ENCODE assay signal across 20 cellular contexts in the genomic region with DNA sequence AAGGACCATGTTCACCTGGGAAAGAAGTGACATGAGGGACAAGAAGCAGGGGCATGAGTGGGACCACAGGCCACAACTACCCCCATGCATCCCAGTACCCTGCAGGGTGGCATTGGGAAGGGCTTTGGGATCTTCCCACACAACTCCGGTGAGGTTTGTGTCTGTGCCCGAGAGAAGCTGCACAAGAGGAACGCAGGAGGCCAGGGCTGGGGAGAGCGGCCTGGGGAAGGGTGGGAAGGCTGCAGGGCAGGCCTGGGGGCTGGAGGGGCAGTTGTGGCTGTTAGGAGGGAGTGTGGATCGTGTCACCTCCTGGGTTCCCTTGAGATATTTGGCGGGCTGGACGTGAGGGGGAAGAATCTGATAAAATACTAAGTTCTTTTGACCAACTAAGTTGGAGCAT. TPM values are rescaled to one million over a fixed set of nuclear protein-coding genes. Genes with fewer than 3 reads are reported as not detected.
DNase-seq lines count a peak whose midpoint lies in the region; FAIRE-seq and TF ChIP-seq lines count a peak whose summit lies in the region.
"Had no signal": no experiment of that assay in that cellular context is flagged by ENCODE, and none has a peak within 500 bp of the region (broad histone marks: within the 10 kb centered on the region; RNA-seq: fewer than 3 reads in every experiment).

No MANE protein-coding gene starts in this region.

- no peaks in the 10 kb centered on the region for H3K4me1 ChIP-seq in Loucy (ENCODE audit: insufficient read depth, low read length, poor library complexity, severe bottlenecking)
- no peaks in the 10 kb centered on the region for H3K4me1 ChIP-seq in kidney (ENCODE audit: control insufficient read depth in 1 of 2, insufficient read depth in 1 of 2, low read depth in 1 of 2, low read length in 2 of 2)
- H3K4me1 ChIP-seq in sigmoid colon, result peaks cover 0 to 66% (median 58%) of the 10 kb centered on the region in 4 donors
- H3K4me1 ChIP-seq in OCI-LY7 (ENCODE audit: insufficient read depth, low read length, poor library complexity, severe bottlenecking), result no peaks in the 10 kb centered on the region
- H3K4me1 ChIP-seq in tibial nerve, result peaks cover 0 to 52% (median 8%) of the 10 kb centered on the region in 4 donors
- H3K4me1 ChIP-seq: BE2C had no signal

- H3K4me2 ChIP-seq in Loucy (ENCODE audit: low read depth, low read length, poor library complexity, severe bottlenecking) (no peak overlapping the region), OCI-LY7 (ENCODE audit: low read length) (no peak overlapping the region)
- H3K4me2 ChIP-seq: A549, GM23338 had no signal

- no peaks in the 10 kb centered on the region for H3K27me3 ChIP-seq in Loucy (ENCODE audit: insufficient read depth, low read length, poor library complexity, severe bottlenecking)
- H3K27me3 ChIP-seq in sigmoid colon, result no peaks in the 10 kb centered on the region
- H3K27me3 ChIP-seq in tibial nerve, result no peaks in the 10 kb centered on the region
- H3K27me3 ChIP-seq: BE2C had no signal

- WGBS in sigmoid colon, 2 donors, result 87 to 96% methylated on average over 7 of the region's 7 CpGs
- 89 to 94% methylated on average over 7 of the region's 7 CpGs for WGBS in tibial nerve, 2 donors

- no peak overlapping the region for H3K27ac ChIP-seq in kidney (ENCODE audit: low read depth in 2 of 2, low read length in 2 of 2)
- peak overlapping the region; percentile 14 to 57 (median 43) for H3K27ac ChIP-seq in sigmoid colon
- no peak overlapping the region for H3K27ac ChIP-seq in OCI-LY7 (ENCODE audit: low read depth, low read length, poor library complexity, severe bottlenecking)
- peak overlapping the region in 2 of 4 donors; percentile 26 to 40 for H3K27ac ChIP-seq in tibial nerve

- no peaks in the 10 kb centered on the region for H4K20me1 ChIP-seq in Loucy (ENCODE audit: insufficient read depth, low read length, poor library complexity, severe bottlenecking)
- no peaks in the 10 kb centered on the region for H4K20me1 ChIP-seq in OCI-LY7 (ENCODE audit: insufficient read depth, low read length)

- TF ChIP-seq POLR2A in sigmoid colon (IDR thresholded peaks at IDR 0.05) (no peak), tibial nerve (IDR thresholded peaks at IDR 0.05) (no peak)

- H3K9me3 ChIP-seq in Loucy (ENCODE audit: insufficient read depth, low read depth, low read length) (no peaks in the 10 kb centered on the region), kidney (ENCODE audit: control insufficient read depth in 1 of 2, low read length in 2 of 2) (no peaks in the 10 kb centered on the region), sigmoid colon (no peaks in the 10 kb centered on the region), OCI-LY7 (ENCODE audit: low read length) (no peaks in the 10 kb centered on the region), tibial nerve (no peaks in the 10 kb centered on the region)
- H3K9me3 ChIP-seq: A549, BE2C had no signal

- no peaks in the 10 kb centered on the region for H3K27me3 Mint-ChIP-seq in Calu3 (ENCODE audit: unreplicated experiment)
- H3K27me3 Mint-ChIP-seq in activated naive CD4-positive, alpha-beta T cell treated with anti-CD3 and anti-CD28 coated beads for 36 hours (ENCODE audit: low read depth), result no peaks in the 10 kb centered on the region

- peak overlapping the region; percentile 60 for H3K27ac Mint-ChIP-seq in Calu3 (ENCODE audit: unreplicated experiment)
- H3K27ac Mint-ChIP-seq in activated naive CD4-positive, alpha-beta T cell treated with anti-CD3 and anti-CD28 coated beads for 36 hours, result no peak overlapping the region
- H3K27ac Mint-ChIP-seq: GM23338 had no signal

- TF ChIP-seq EP300 in sigmoid colon (IDR thresholded peaks at IDR 0.05) (no peak), tibial nerve (IDR thresholded peaks at IDR 0.05) (no peak)

- no peak overlapping the region for H3K4me3 Mint-ChIP-seq in Calu3 (ENCODE audit: low read depth, unreplicated experiment)
- H3K4me3 Mint-ChIP-seq in activated naive CD4-positive, alpha-beta T cell treated with anti-CD3 and anti-CD28 coated beads for 36 hours, result no peak overlapping the region
- H3K4me3 Mint-ChIP-seq: GM23338 had no signal

- POLR2A ChIA-PET in OCI-LY7 (lab: Charles Lee), result interaction anchor here (0.7 to 1.6 kb wide), 2 partner anchors 44 to 114 kb away, joined by 3 read pairs; no protein-coding TSS in a partner anchor

- DNase-seq in Calu3, result no peak
- DNase-seq in kidney, result peak; percentile 71
- DNase-seq in sigmoid colon, result no peak
- DNase-seq in OCI-LY7 (ENCODE audit: low spot score), result no peak
- no peak for DNase-seq in tibial nerve (ENCODE audit: low spot score in 2 of 2)
- DNase-seq in activated naive CD4-positive, alpha-beta T cell treated with anti-CD3 and anti-CD28 coated beads for 36 hours, result no peak
- DNase-seq: BE2C, EL, GF-D8, HCEC 1CT, NCI-H1694, NCI-H2081, NCI-H2171, NCI-H524 treated with DMSO at 0.1 percent for 48 hours, NCI-H82, Right ventricle myocardium superior had no signal

- TF ChIP-seq CTCF in Calu3 (IDR thresholded peaks at IDR 0.05; ENCODE audit: unreplicated experiment) (no peak), Loucy (conservative IDR thresholded peaks at IDR 0.05; ENCODE audit: low read length) (no peak), kidney (IDR thresholded peaks at IDR 0.05; ENCODE audit: borderline replicate concordance, extremely low read depth, insufficient read depth) (no peak), sigmoid colon (IDR thresholded peaks at IDR 0.05) (no peak), OCI-LY7 (conservative IDR thresholded peaks at IDR 0.05; ENCODE audit: low read length) (no peak), tibial nerve (IDR thresholded peaks at IDR 0.05) (no peak)

- no TSS peak for BruUV-seq in Calu3 (replicated peaks; lab: Mats Ljungman, UMichigan)
- no TSS peak for BruUV-seq in OCI-LY7 (replicated peaks; lab: Mats Ljungman, UMichigan)

- H3K9ac ChIP-seq in Loucy (ENCODE audit: low read depth, low read length, poor library complexity, severe bottlenecking) (no peak overlapping the region), kidney (ENCODE audit: low read length in 2 of 2) (no peak overlapping the region)

- FAIRE-seq in kidney (lab: Jason Lieb, UNC), result no peak
- FAIRE-seq: A549 had no signal

- peaks cover 48% of the 10 kb centered on the region for H3K36me3 Mint-ChIP-seq in Calu3 (ENCODE audit: insufficient read depth, unreplicated experiment)
- H3K36me3 Mint-ChIP-seq in activated naive CD4-positive, alpha-beta T cell treated with anti-CD3 and anti-CD28 coated beads for 36 hours (ENCODE audit: low read depth), result no peaks in the 10 kb centered on the region

- H3K36me3 ChIP-seq in Loucy (ENCODE audit: insufficient read depth, low read length) (no peaks in the 10 kb centered on the region), kidney (ENCODE audit: control insufficient read depth in 1 of 2, insufficient read depth in 2 of 2, low read length in 2 of 2) (no peaks in the 10 kb centered on the region), sigmoid colon (no peaks in the 10 kb centered on the region), OCI-LY7 (ENCODE audit: insufficient read depth, low read length) (no peaks in the 10 kb centered on the region), tibial nerve (no peaks in the 10 kb centered on the region)
- H3K36me3 ChIP-seq: BE2C had no signal

- H3K4me3 ChIP-seq in Loucy (ENCODE audit: low read length, poor library complexity, severe bottlenecking) (no peak overlapping the region), kidney (ENCODE audit: low read length in 2 of 2) (no peak overlapping the region), sigmoid colon (no peak overlapping the region), OCI-LY7 (ENCODE audit: low read depth, low read length, poor library complexity, severe bottlenecking) (no peak overlapping the region), tibial nerve (no peak overlapping the region)
- H3K4me3 ChIP-seq: A549, GM23338 had no signal

- H2AFZ ChIP-seq in Loucy (ENCODE audit: low read length), result peak overlapping the region; percentile 25; the same call in 1 of the 2 replicates
- H2AFZ ChIP-seq in OCI-LY7 (ENCODE audit: low read length), result no peak overlapping the region
- H2AFZ ChIP-seq: GM23338 had no signal

- H3K4me1 Mint-ChIP-seq in Calu3 (ENCODE audit: low read depth, unreplicated experiment), result peaks cover 52% of the 10 kb centered on the region
- no peaks in the 10 kb centered on the region for H3K4me1 Mint-ChIP-seq in activated naive CD4-positive, alpha-beta T cell treated with anti-CD3 and anti-CD28 coated beads for 36 hours (ENCODE audit: low read depth)

- no peaks in the 10 kb centered on the region for H3K79me2 ChIP-seq in Loucy (ENCODE audit: insufficient read depth, low read length)
- no peaks in the 10 kb centered on the region for H3K79me2 ChIP-seq in OCI-LY7 (ENCODE audit: insufficient read depth, low read depth, low read length)

- H3K9me3 Mint-ChIP-seq in Calu3 (ENCODE audit: low read depth, unreplicated experiment), result peaks cover 13% of the 10 kb centered on the region
- H3K9me3 Mint-ChIP-seq in activated naive CD4-positive, alpha-beta T cell treated with anti-CD3 and anti-CD28 coated beads for 36 hours, result no peaks in the 10 kb centered on the region
- H3K9me3 Mint-ChIP-seq: GM23338 had no signal

- no peaks in the 10 kb centered on the region for H3F3A ChIP-seq in Loucy (ENCODE audit: low read depth)

- H3K9me2 ChIP-seq in Loucy (replicated peaks; ENCODE audit: low read depth, low read length) (no peaks in the 10 kb centered on the region), OCI-LY7 (ENCODE audit: insufficient read depth, low read length) (no peaks in the 10 kb centered on the region)

- intact Hi-C loops in Calu3 (cut with micrococcal nuclease; ENCODE audit: unreplicated experiment) (no loop called here), kidney (cut with DNase I) (no loop called here), sigmoid colon (cut with DNase I) (no loop called here), OCI-LY7 (cut with micrococcal nuclease; ENCODE audit: unreplicated experiment) (no loop called here)
- intact Hi-C loops in activated naive CD4-positive, alpha-beta T cell treated with anti-CD3 and anti-CD28 coated beads for 36 hours (cut with micrococcal nuclease), result no loop called here

- CTCF ChIA-PET in Calu3 (lab: Charles Lee), result interaction anchor here (1.2 to 1.3 kb wide), 3 partner anchors 13 to 49 kb away, joined by 3 to 6 read pairs (median 4); no protein-coding TSS in a partner anchor
- CTCF ChIA-PET in OCI-LY7 (lab: Charles Lee; ENCODE audit: unreplicated experiment), result no interaction called here
- CTCF ChIA-PET in activated naive CD4-positive, alpha-beta T cell treated with anti-CD3 and anti-CD28 coated beads for 36 hours (lab: Charles Lee), result interaction anchor here (1.5 to 2.0 kb wide), 2 partner anchors 15 to 50 kb away, joined by 4 to 6 read pairs; no protein-coding TSS in a partner anchor

RNA-seq across cellular contexts. Expression of a gene that starts 25.3 kb away (rescaled TPM):
- total RNA-seq in Calu3 (2022) (95.8 and 100 TPM in 2 replicates), kidney (76.2 TPM), sigmoid colon (10 to 100 TPM; 53.9 to 58.5 (median 56.4) TPM), OCI-LY7 (2022) (22.7 and 27.3 TPM in 2 replicates), tibial nerve (10 to 100 TPM; 57.1 to 83.7 (median 64.3) TPM)
- polyA plus RNA-seq in kidney (ENCODE audit: insufficient read depth, low read depth, low replicate concordance) (46.5 TPM), sigmoid colon (10 to 100 TPM; 25.2 to 54.1 (median 39.5) TPM)
- 19.8 and 26.0 TPM in 2 replicates for total RNA-seq in OCI-LY7 (2014; rRNA removed; shearing (Covaris generic))
- 1 to 10 TPM; 4.8 to 5.7 TPM for total RNA-seq in activated naive CD4-positive, alpha-beta T cell treated with anti-CD3 and anti-CD28 coated beads for 36 hours

RNA-seq across cellular contexts. Expression of a gene that starts 44.3 kb away (rescaled TPM):
- 1,088 and 1,195 TPM in 2 replicates for total RNA-seq in Calu3 (2022)
- 94.0 TPM for total RNA-seq in kidney
- 10.3 TPM for polyA plus RNA-seq in kidney (ENCODE audit: insufficient read depth, low read depth, low replicate concordance)
- total RNA-seq in sigmoid colon, result 100 to 1,000 TPM in 1 of 4 donors, 10 to 100 TPM in 2, 1 to 10 TPM in 1; 6.4 to 208 (median 26.8) TPM
- 10 to 100 TPM; 10.2 to 39.3 (median 14.6) TPM for polyA plus RNA-seq in sigmoid colon
- not detected in 2 replicates for total RNA-seq in OCI-LY7 (2014; rRNA removed; shearing (Covaris generic))
- total RNA-seq in OCI-LY7 (2022), result not detected in 2 replicates
- 1,000 to 10,000 TPM in 1 of 4 donors, 10 to 100 TPM in 3; 17.0 to 1,032 (median 80.4) TPM for total RNA-seq in tibial nerve
- not detected for total RNA-seq in activated naive CD4-positive, alpha-beta T cell treated with anti-CD3 and anti-CD28 coated beads for 36 hours
- total RNA-seq: HT1080 had no signal

Comparison
In these comparisons a context has a peak if more than half of its experiments do, and no peak if none do; other contexts are left out.
1. H3K27ac ChIP-seq: peak in sigmoid colon (4 of 4); none in kidney (0 of 2) and OCI-LY7 (single experiment).
2. RNA of a gene that starts 44.3 kb away (total RNA-seq): 1,088 to 1,195 TPM in Calu3, 17.0 to 1,032 TPM in tibial nerve, 94.0 TPM in kidney (single experiment) and 6.4 to 208 TPM in sigmoid colon; not detected in OCI-LY7 and not detected in activated naive CD4-positive, alpha-beta T cell treated with anti-CD3 and anti-CD28 coated beads for 36 hours; every median in the first group is over 4 times any median in the second.